8 cellular contexts compared by ENCODE assay signal in genomic region chr10:110209926-110210662, GRCh38. TPM values are rescaled to one million over a fixed set of nuclear protein-coding genes. Genes with fewer than 3 reads are reported as not detected.
DNase-seq lines count a peak whose midpoint lies in the region; ATAC-seq and TF ChIP-seq lines count a peak whose summit lies in the region.

No MANE protein-coding gene starts in this region.

- in situ Hi-C loops in Panc1 (cut with HindIII; ENCODE audit: low pct_unique_long_range_greater_than_20kb, low sequenced_read_pairs) = no loop called here

- H3K27ac ChIP-seq in Panc1 (ENCODE audit: low read length) (peak overlapping the region; percentile 58; the same call in 1 of the 2 replicates), hepatocyte (peak overlapping the region; percentile 93), rectal smooth muscle tissue (ENCODE audit: low read depth, low read length) (peak overlapping the region; percentile 97)

- H2AFZ ChIP-seq in hepatocyte = peak overlapping the region; percentile 92

- peak; percentile 43 for DNase-seq in GM20000 (ENCODE audit: low spot score)
- no peak for DNase-seq in Panc1 (ENCODE audit: low read depth, low spot score)
- DNase-seq in anterior cingulate cortex (lab: John Stamatoyannopoulos, UW) = peak in 41 of 58 donors; percentile 34 to 83 (median 65)
- peak; percentile 74 for DNase-seq in hepatocyte (ENCODE audit: low spot score)
- DNase-seq in dedifferentiated amniotic fluid mesenchymal stem cell (ENCODE audit: extremely low spot score) = no peak
- DNase-seq in NCI-H774 (lab: John Stamatoyannopoulos, UW) = no peak

- peaks cover 23% of the 10 kb centered on the region for H3K79me2 ChIP-seq in hepatocyte

- H3K36me3 ChIP-seq in Panc1 (ENCODE audit: control insufficient read depth, insufficient read depth, low read length) (no peaks in the 10 kb centered on the region; the same call in 1 of the 2 replicates), hepatocyte (replicated peaks; ENCODE audit: insufficient read depth, low read depth) (no peaks in the 10 kb centered on the region), rectal smooth muscle tissue (ENCODE audit: control insufficient read depth, insufficient read depth, low read length) (no peaks in the 10 kb centered on the region)

- intact Hi-C loops in Panc1 (cut with micrococcal nuclease; ENCODE audit: unreplicated experiment) = loop anchor here (5.0 kb wide), 2 partner anchors 67 to 73 kb away; no protein-coding TSS in a partner anchor

- ATAC-seq in Panc1 (no peak), HG02852 (IDR thresholded peaks at IDR 0.05; ENCODE audit: unreplicated experiment) (no peak)

- BruUV-seq in Panc1 (replicated peaks; lab: Mats Ljungman, UMichigan) = no TSS peak

- H3K9me3 ChIP-seq in Panc1 (ENCODE audit: control insufficient read depth, insufficient read depth, low read depth, low read length) (no peaks in the 10 kb centered on the region), hepatocyte (ENCODE audit: low read depth) (no peaks in the 10 kb centered on the region)

- no peaks in the 10 kb centered on the region for H4K20me1 ChIP-seq in hepatocyte (ENCODE audit: insufficient read depth, poor library complexity, severe bottlenecking)

- WGBS in hepatocyte (ENCODE audit: low lambda C conversion rate, missing lambda C conversion rate) = 2% methylated on average over 46 of the region's 62 CpGs

- H3K4me2 ChIP-seq in hepatocyte = peak overlapping the region; percentile 93

- CTCF ChIA-PET in Panc1 (lab: Charles Lee) = interaction anchor here (0.6 to 1.5 kb wide), 3 partner anchors 10 to 95 kb away, joined by 4 to 8 read pairs (median 5); partner anchors contain the start of gene SMNDC1

- TF ChIP-seq CTCF in GM20000 (IDR thresholded peaks at IDR 0.05; ENCODE audit: extremely low read depth, missing control alignments) (no peak), Panc1 (IDR thresholded peaks at IDR 0.05) (no peak; the same call in 1 of the 2 replicates), hepatocyte (IDR thresholded peaks at IDR 0.05; ENCODE audit: poor library complexity) (no peak)

- no peaks in the 10 kb centered on the region for H3K9me2 ChIP-seq in hepatocyte (replicated peaks; ENCODE audit: insufficient read depth)

- peak overlapping the region; percentile 70 for H3K9ac ChIP-seq in rectal smooth muscle tissue (ENCODE audit: low read length)

- POLR2A ChIA-PET in Panc1 (lab: Charles Lee) = interaction anchor here (0.6 to 0.7 kb wide), 3 partner anchors 12 to 1065 kb away, joined by 3 to 32 read pairs (median 12); no protein-coding TSS in a partner anchor

- H3K4me1 ChIP-seq in Panc1 (ENCODE audit: control insufficient read depth, insufficient read depth, low read length) (peaks cover 4% of the 10 kb centered on the region; the same call in 1 of the 2 replicates), hepatocyte (ENCODE audit: insufficient read depth) (peaks cover 16% of the 10 kb centered on the region), rectal smooth muscle tissue (ENCODE audit: control insufficient read depth, insufficient read depth, low read length) (peaks cover 17% of the 10 kb centered on the region)

- H3K4me3 ChIP-seq in Panc1 (ENCODE audit: low read depth in 2 of 2, low read length in 2 of 2) = peak overlapping the region; percentile 70 to 82
- peak overlapping the region; percentile 88 for H3K4me3 ChIP-seq in hepatocyte
- H3K4me3 ChIP-seq in rectal smooth muscle tissue (ENCODE audit: low read length) = peak overlapping the region; percentile 84

- H3K27me3 ChIP-seq in Panc1 (ENCODE audit: control insufficient read depth, insufficient read depth, low read length) (peaks cover 2% of the 10 kb centered on the region; the same call in 1 of the 2 replicates), hepatocyte (no peaks in the 10 kb centered on the region), rectal smooth muscle tissue (ENCODE audit: control insufficient read depth, insufficient read depth, low read length) (no peaks in the 10 kb centered on the region)

RNA-seq across cellular contexts. Expression of gene MXI1, which starts 2.7 kb away (rescaled TPM):
- total RNA-seq in Panc1 (2021; ENCODE audit: unreplicated experiment) = 12.1 TPM
- polyA plus RNA-seq in Panc1 (2012; ENCODE audit: insufficient read length) = 22.9 TPM
- total RNA-seq in hepatocyte = 13.2 and 14.2 TPM in 2 replicates
- 14.1 and 14.8 TPM in 2 replicates for polyA plus RNA-seq in hepatocyte

Comparison
In these comparisons a context has a peak if more than half of its experiments do, and no peak if none do; other contexts are left out.
1. DNase-seq: peak in GM20000 (single experiment), anterior cingulate cortex (41 of 58) and hepatocyte (single experiment); none in Panc1 (single experiment), dedifferentiated amniotic fluid mesenchymal stem cell (single experiment) and NCI-H774 (single experiment).
2. Peak in every context shown above with its lines, with median percentiles within 50 percentile points of each other: H3K27ac ChIP-seq and H3K4me3 ChIP-seq.